1 cellular context compared by ENCODE assay signal in genomic region chr1:165403835-165404482, GRCh38.
TF ChIP-seq lines count a peak whose summit lies in the region.

No MANE protein-coding gene starts in this region.

TF ChIP-seq in H1, 55 proteins besides CTCF, POLR2A, EP300 and RAD21 (continued from another document):
- TF ChIP-seq KDM1A (IDR thresholded peaks at IDR 0.05; ENCODE audit: borderline replicate concordance, low read length) (no peak), SP4 (IDR thresholded peaks at IDR 0.05; ENCODE audit: low read length) (no peak)
